Comparison of ENCODE assay signal across 8 cellular contexts in genomic region chr22:50581031-50581949, GRCh38. TPM values are rescaled to one million over a fixed set of nuclear protein-coding genes. Genes with fewer than 3 reads are reported as not detected.
DNase-seq lines count a peak whose midpoint lies in the region; TF ChIP-seq lines count a peak whose summit lies in the region.

No MANE protein-coding gene starts in this region.

- TSS peak; percentile 43 for BruUV-seq in MCF 10A (replicated peaks; lab: Mats Ljungman, UMichigan)

- H3K27ac ChIP-seq in cardiac muscle cell: peak overlapping the region; percentile 91
- no peak overlapping the region for H3K27ac ChIP-seq in mesendoderm (ENCODE audit: low read depth, low read length)
- no peak overlapping the region for H3K27ac ChIP-seq in urinary bladder (ENCODE audit: low read depth)

- no peak overlapping the region for H3K18ac ChIP-seq in mesendoderm (ENCODE audit: low read length)

- H3K56ac ChIP-seq in mesendoderm (ENCODE audit: low read length): peak overlapping the region; percentile 99

- no peak overlapping the region for H3K27ac Mint-ChIP-seq in MCF 10A (ENCODE audit: low read depth, unreplicated experiment)

- H2BK5ac ChIP-seq in mesendoderm (ENCODE audit: low read length): no peak overlapping the region

- no peak overlapping the region for H2BK15ac ChIP-seq in mesendoderm (replicated peaks; ENCODE audit: low read depth)

- no peaks in the 10 kb centered on the region for H3K9me3 ChIP-seq in cardiac muscle cell (ENCODE audit: low read depth)

- no peaks in the 10 kb centered on the region for H3K27me3 Mint-ChIP-seq in MCF 10A (ENCODE audit: insufficient read depth, unreplicated experiment)

- peaks cover 14% of the 10 kb centered on the region for H3K36me3 Mint-ChIP-seq in MCF 10A (ENCODE audit: insufficient read depth, unreplicated experiment)

- no peak for TF ChIP-seq CTCF in cardiac muscle cell (IDR thresholded peaks at IDR 0.05; ENCODE audit: low read depth, low read length)
- TF ChIP-seq CTCF in MCF 10A (IDR thresholded peaks at IDR 0.05; ENCODE audit: unreplicated experiment): no peak

- peaks cover 6% of the 10 kb centered on the region for H3K79me2 ChIP-seq in mesendoderm (ENCODE audit: control insufficient read depth, insufficient read depth, low read length)

- H3K4me1 ChIP-seq in cardiac muscle cell (ENCODE audit: low read depth) (peaks cover 25% of the 10 kb centered on the region), mesendoderm (ENCODE audit: control insufficient read depth, low read depth, low read length) (peaks cover 2% of the 10 kb centered on the region), urinary bladder (ENCODE audit: insufficient read depth) (no peaks in the 10 kb centered on the region)

- peaks cover 7% of the 10 kb centered on the region for H3K79me1 ChIP-seq in mesendoderm (ENCODE audit: low read length)

- CTCF ChIA-PET in MCF 10A (lab: Yijun Ruan, JAX): interaction anchor here (0.6 to 1.8 kb wide), 6 partner anchors 12 to 84 kb away, joined by 3 to 5 read pairs (median 3); partner anchors contain the start of gene SYCE3

- DNase-seq in cardiac muscle cell (ENCODE audit: low read depth in 1 of 2, low spot score in 1 of 2) (no peak), cardiac septum (ENCODE audit: low spot score) (no peak), MCF 10A (ENCODE audit: unreplicated experiment) (no peak), mesendoderm (no peak), NCI-H1105 (lab: John Stamatoyannopoulos, UW) (no peak), OCI-M1 (lab: John Stamatoyannopoulos, UW) (no peak)
- no peak for DNase-seq in stimulated activated CD4-positive, alpha-beta T cell treated with anti-CD3 and anti-CD28 coated beads, Interleukin-4, amount 100 ng/mL, for 4 hours

- peak overlapping the region; percentile 45 for H3K23ac ChIP-seq in mesendoderm (ENCODE audit: low read length)

- H3K9ac ChIP-seq in mesendoderm (ENCODE audit: low read length): peak overlapping the region; percentile 98

- intact Hi-C loops in cardiac septum (cut with DNase I) (loop anchor here (5.0 kb wide), 1 partner anchor 54 kb away; the partner anchor contains the start of gene SCO2), MCF 10A (cut with micrococcal nuclease) (loop anchor here (5.0 kb wide), 1 partner anchor 54 kb away; the partner anchor contains the start of gene SCO2)

- peak overlapping the region; percentile 89 for H3K4me2 ChIP-seq in mesendoderm (ENCODE audit: low read length)

- no peak overlapping the region for H4K5ac ChIP-seq in mesendoderm (ENCODE audit: low read length)

- no peaks in the 10 kb centered on the region for H3K36me3 ChIP-seq in cardiac muscle cell
- H3K36me3 ChIP-seq in mesendoderm (ENCODE audit: control insufficient read depth, insufficient read depth, low read length): peaks cover 3% of the 10 kb centered on the region
- H3K36me3 ChIP-seq in urinary bladder (ENCODE audit: insufficient read depth): no peaks in the 10 kb centered on the region

- H2AK5ac ChIP-seq in mesendoderm (ENCODE audit: low read length): no peak overlapping the region

- H3K4me3 ChIP-seq in cardiac muscle cell (peak overlapping the region; percentile 50), mesendoderm (ENCODE audit: low read length) (peak overlapping the region; percentile 93), urinary bladder (ENCODE audit: low read depth, low read length) (peak overlapping the region; percentile 82)

- H3K9me3 Mint-ChIP-seq in MCF 10A (ENCODE audit: unreplicated experiment): no peaks in the 10 kb centered on the region

- no peak overlapping the region for H3K4ac ChIP-seq in mesendoderm (ENCODE audit: low read depth, low read length)

- H3K4me3 Mint-ChIP-seq in MCF 10A (ENCODE audit: unreplicated experiment): peak overlapping the region; percentile 94

- H2BK120ac ChIP-seq in mesendoderm (ENCODE audit: low read depth, low read length): no peak overlapping the region

- H3K27me3 ChIP-seq in cardiac muscle cell: no peaks in the 10 kb centered on the region
- H3K27me3 ChIP-seq in mesendoderm (ENCODE audit: insufficient read depth, low read length, poor library complexity): no peaks in the 10 kb centered on the region

- no peak overlapping the region for H4K8ac ChIP-seq in mesendoderm (ENCODE audit: low read depth, low read length)

- POLR2A ChIA-PET in MCF 10A (lab: Yijun Ruan, JAX): interaction anchor here (0.7 to 4.8 kb wide), 9 partner anchors 11 to 73 kb away, joined by 3 to 51 read pairs (median 10); partner anchors contain the start of genes ARSA, LMF2, NCAPH2 and SCO2

- H3K4me1 Mint-ChIP-seq in MCF 10A (ENCODE audit: insufficient read depth, unreplicated experiment): no peaks in the 10 kb centered on the region

- WGBS in mesendoderm (ENCODE audit: extremely low coverage, insufficient coverage, low lambda C conversion rate): no CpG with 5 or more reads among the region's 22 CpGs
- 94% methylated on average over 22 of the region's 22 CpGs for whole genome bisulfite sequencing in urinary bladder

RNA-seq across cellular contexts. Expression of gene CHKB, which starts 1.4 kb away (rescaled TPM):
- 54.6 and 73.4 TPM in 2 replicates for total RNA-seq in cardiac muscle cell
- 100 and 134 TPM in 2 replicates for polyA plus RNA-seq in cardiac muscle cell
- total RNA-seq in cardiac septum: 49.4 TPM
- 51.4 and 60.6 TPM in 2 replicates for total RNA-seq in MCF 10A (2022)
- polyA plus RNA-seq in mesendoderm (2013, experiment 1 of 2): 28.8 TPM
- polyA plus RNA-seq in mesendoderm (2013, experiment 2 of 2): 29.1 TPM
- 28.0 TPM for total RNA-seq in urinary bladder
- 45.7 TPM for polyA plus RNA-seq in urinary bladder

RNA-seq across cellular contexts. Expression of gene CPT1B, which starts 3.1 kb away (rescaled TPM):
- total RNA-seq in cardiac muscle cell: 25.7 and 39.1 TPM in 2 replicates
- polyA plus RNA-seq in cardiac muscle cell: 53.1 and 58.7 TPM in 2 replicates
- 253 TPM for total RNA-seq in cardiac septum
- total RNA-seq in MCF 10A (2022): 52.2 and 57.3 TPM in 2 replicates
- polyA plus RNA-seq in mesendoderm (2013, experiment 1 of 2): 11.7 TPM
- 11.4 TPM for polyA plus RNA-seq in mesendoderm (2013, experiment 2 of 2)
- total RNA-seq in urinary bladder: 6.2 TPM
- 5.5 TPM for polyA plus RNA-seq in urinary bladder

RNA-seq across cellular contexts. Expression of gene SYCE3, which starts 18.6 kb away (rescaled TPM):
- total RNA-seq in cardiac muscle cell (not detected in 2 replicates), cardiac septum (not detected), MCF 10A (2022) (0.82 and 1.2 TPM in 2 replicates), urinary bladder (not detected)
- polyA plus RNA-seq in cardiac muscle cell (3.8 TPM in 1 of 2 replicates, not detected in the other), urinary bladder (not detected)
- 0.21 TPM for polyA plus RNA-seq in mesendoderm (2013, experiment 1 of 2)
- polyA plus RNA-seq in mesendoderm (2013, experiment 2 of 2): 0.22 TPM

RNA-seq across cellular contexts. Expression of gene MAPK8IP2, which starts 19.3 kb away (rescaled TPM):
- 1.7 and 2.4 TPM in 2 replicates for total RNA-seq in cardiac muscle cell
- 0.35 and 0.42 TPM in 2 replicates for polyA plus RNA-seq in cardiac muscle cell
- 0.48 TPM for total RNA-seq in cardiac septum
- 1.2 and 2.5 TPM in 2 replicates for total RNA-seq in MCF 10A (2022)
- polyA plus RNA-seq in mesendoderm (2013, experiment 1 of 2): 0.65 TPM
- 0.83 TPM for polyA plus RNA-seq in mesendoderm (2013, experiment 2 of 2)
- 1.2 TPM for total RNA-seq in urinary bladder
- 1.6 TPM for polyA plus RNA-seq in urinary bladder

RNA-seq across cellular contexts. Expression of gene KLHDC7B, which starts 35.6 kb away (rescaled TPM):
- total RNA-seq in cardiac muscle cell (0.07 and 0.18 TPM in 2 replicates), cardiac septum (0.08 TPM), MCF 10A (2022) (0.98 and 4.1 TPM in 2 replicates), urinary bladder (0.11 TPM)
- polyA plus RNA-seq in cardiac muscle cell (0.45 TPM in 1 of 2 replicates, not detected in the other), urinary bladder (0.33 TPM)
- 0.07 TPM for polyA plus RNA-seq in mesendoderm (2013, experiment 1 of 2)
- 0.04 TPM for polyA plus RNA-seq in mesendoderm (2013, experiment 2 of 2)
